Comparison of ENCODE assay signal across 23 cellular contexts in the genomic region with DNA sequence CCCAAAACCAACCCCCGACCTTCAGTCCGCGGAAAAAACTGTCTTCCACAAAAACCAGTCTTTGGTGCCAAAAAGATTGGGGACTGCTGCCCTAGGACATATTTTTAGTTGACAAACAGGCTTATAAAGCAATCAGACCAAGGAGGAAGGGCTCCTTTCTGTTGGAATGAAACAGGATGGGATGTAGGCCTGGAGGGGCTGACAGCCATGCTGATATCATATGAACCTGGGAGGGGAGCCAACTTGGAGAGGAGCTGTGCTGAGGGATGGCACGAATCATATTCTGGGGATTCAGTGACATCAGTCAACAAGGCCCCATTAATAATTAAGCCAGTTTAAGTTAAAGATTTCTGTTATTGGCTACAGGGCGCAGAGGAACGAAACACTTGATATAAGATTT.
"Had no signal": no experiment of that assay in that cellular context is flagged by ENCODE, and none has a peak within 500 bp of the region (broad histone marks: within the 10 kb centered on the region; RNA-seq: fewer than 3 reads in every experiment).

No MANE protein-coding gene starts in this region.

- H3K9me3 ChIP-seq: body of pancreas, heart left ventricle, neutrophil, uterus had no signal

- H3K27ac ChIP-seq: body of pancreas, foreskin keratinocyte, neutrophil had no signal

- H3K4me3 ChIP-seq: body of pancreas, heart left ventricle, smooth muscle cell, uterus had no signal

- H3K4me1 ChIP-seq: body of pancreas, foreskin keratinocyte, heart left ventricle, uterus had no signal

- DNase-seq: activated CD4-positive, alpha-beta T cell treated with anti-CD3 and anti-CD28 coated beads for 36 hours; activated CD4-positive, alpha-beta T cell treated with anti-CD3 and anti-CD28 coated beads, Interleukin-2, amount 50 U/mL, for 4 hours; activated CD4-positive, CD25-positive, alpha-beta regulatory T cell; activated naive CD4-positive, alpha-beta T cell treated with Interleukin-2 at 50 U/mL for 16 hours; activated T-cell treated with anti-CD3 and anti-CD28 coated beads for 4 hours; activated T-cell treated with anti-CD3 and anti-CD28 coated beads, Interleukin-2, amount 50 U/mL, for 72 hours; aorta; body of pancreas; foreskin keratinocyte; heart left ventricle; mammary epithelial cell; naive B cell; nephron progenitor cell; stimulated activated CD4-positive, alpha-beta T cell treated with anti-CD3 and anti-CD28 coated beads, Interleukin-1b, Interleukin-23, amount 100 ng/mL, for 48 hours; stimulated activated CD4-positive, alpha-beta T cell treated with anti-CD3 and anti-CD28 coated beads, Interleukin-4, amount 100 ng/mL, for 4 hours; stimulated activated CD8-positive, alpha-beta memory T cell treated with anti-CD3 and anti-CD28 coated beads, Interleukin-4, amount 100 ng/mL, for 48 hours; stimulated activated naive CD8-positive, alpha-beta T cell treated with anti-CD3 and anti-CD28 coated beads, Interleukin-15, amount 100 ng/mL, for 72 hours; substantia nigra; uterus had no signal

- ATAC-seq: activated CD4-positive, alpha-beta T cell treated with anti-CD3 and anti-CD28 coated beads for 36 hours; activated T-cell treated with anti-CD3 and anti-CD28 coated beads, Interleukin-2, amount 50 U/mL, for 72 hours; body of pancreas; esophagus mucosa; foreskin keratinocyte; heart left ventricle; stimulated activated memory B cell treated with anti-CD40 and anti-IgM and Interleukin-4, amounts not matched to agents 10 μg/mL and 1 μg/mL and 100 μg/mL, for 72 hours; stimulated activated naive CD8-positive, alpha-beta T cell treated with anti-CD3 and anti-CD28 coated beads, Interleukin-15, amount 100 ng/mL, for 72 hours had no signal

- H3K27me3 ChIP-seq: body of pancreas, heart left ventricle, neutrophil, uterus had no signal

- H3K36me3 ChIP-seq: heart left ventricle, neutrophil, uterus had no signal
